21 cellular contexts compared by ENCODE assay signal in the genomic region with DNA sequence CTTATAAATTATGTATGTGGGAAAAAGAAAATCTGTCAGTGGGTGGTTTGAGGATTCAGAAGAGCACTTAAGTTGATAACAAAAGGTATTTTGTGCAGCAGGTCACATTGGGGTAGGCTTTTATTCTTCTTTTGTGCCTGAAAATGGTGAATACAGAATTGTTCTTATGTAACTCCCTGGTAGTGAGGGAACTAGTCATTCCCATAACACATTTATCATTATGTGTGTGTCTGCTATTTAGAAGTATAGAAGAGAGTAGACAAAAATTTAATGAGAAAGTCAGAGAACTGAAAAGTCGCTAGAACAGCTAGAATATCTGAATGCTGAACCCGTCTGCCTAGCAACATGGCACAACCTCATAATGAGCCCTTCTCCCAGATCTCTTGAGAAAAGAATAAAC.
A peak's percentile ranks its signal among the peaks of the same experiment; 100 is the strongest.
DNase-seq lines count a peak whose midpoint lies in the region; ATAC-seq and TF ChIP-seq lines count a peak whose summit lies in the region.
"Had no signal": no experiment of that assay in that cellular context is flagged by ENCODE, and none has a peak within 500 bp of the region (broad histone marks: within the 10 kb centered on the region; RNA-seq: fewer than 3 reads in every experiment).

No MANE protein-coding gene starts in this region.

- H3K4me3 ChIP-seq in neuronal stem cell (ENCODE audit: low read length in 2 of 2): no peak overlapping the region
- no peak overlapping the region for H3K4me3 ChIP-seq in OCI-LY7 (ENCODE audit: low read depth, low read length, poor library complexity, severe bottlenecking)
- H3K4me3 ChIP-seq: BLaER1 treated with 17β-estradiol and CSF1 and Interleukin-3, amounts not matched to agents 10 nM and 100 nM; GM23338; HAP-1; SK-N-MC had no signal

- H3K79me1 ChIP-seq in neuronal stem cell (ENCODE audit: low read depth, low read length): no peaks in the 10 kb centered on the region

- no peaks in the 10 kb centered on the region for H4K20me1 ChIP-seq in OCI-LY7 (ENCODE audit: insufficient read depth, low read length)
- H4K20me1 ChIP-seq: BLaER1 treated with 17β-estradiol and CSF1 and Interleukin-3, amounts not matched to agents 10 nM and 100 nM had no signal

- no peak for TF ChIP-seq CTCF in OCI-LY7 (conservative IDR thresholded peaks at IDR 0.05; ENCODE audit: low read length)

- BruUV-seq in OCI-LY7 (replicated peaks; lab: Mats Ljungman, UMichigan): no TSS peak

- no peak overlapping the region for H3K4ac ChIP-seq in neuronal stem cell (ENCODE audit: low read length)

- H3K9me3 ChIP-seq in neuronal stem cell (replicated peaks in 1 of 2; ENCODE audit: control insufficient read depth in 2 of 2, insufficient read depth in 1 of 2, low read depth in 1 of 2, low read length in 2 of 2) (peaks cover 0 to 12% of the 10 kb centered on the region in 2 donors), OCI-LY7 (ENCODE audit: low read length) (no peaks in the 10 kb centered on the region)
- H3K9me3 ChIP-seq: HAP-1 had no signal

- H2AK5ac ChIP-seq in neuronal stem cell (ENCODE audit: low read depth, low read length): no peak overlapping the region

- no peak overlapping the region for H3K9ac ChIP-seq in neuronal stem cell (ENCODE audit: low read depth, low read length, poor library complexity)
- H3K9ac ChIP-seq: BLaER1 treated with 17β-estradiol and CSF1 and Interleukin-3, amounts not matched to agents 10 nM and 100 nM had no signal

- DNase-seq in NCI-H1105 treated with DMSO at 0.1 percent for 48 hours (lab: John Stamatoyannopoulos, UW): peak; percentile 3
- DNase-seq in NCI-H1105 (lab: John Stamatoyannopoulos, UW): no peak
- peak; percentile 92 for DNase-seq in SK-MEL-5 (ENCODE audit: low read depth, low spot score)
- peak; percentile 63 for DNase-seq in medulla oblongata (ENCODE audit: extremely low spot score)
- peak; percentile 8 for DNase-seq in neuronal stem cell (ENCODE audit: low spot score)
- no peak for DNase-seq in OCI-LY7 (ENCODE audit: low spot score)
- no peak for DNase-seq in HuH-7.5 (ENCODE audit: low spot score)
- DNase-seq: 8988T; CD4-positive, alpha-beta memory T cell; DMS153; KG1; NCI-H1694; NCI-H2081; NCI-H510A treated with DMSO at 0.1 percent for 48 hours; NCI-H82; Right ventricle myocardium superior had no signal

- H3K4me1 ChIP-seq in neuronal stem cell (ENCODE audit: control insufficient read depth in 2 of 2, insufficient read depth in 1 of 2, low read depth in 1 of 2, low read length in 2 of 2): peaks cover 3 to 28% of the 10 kb centered on the region in 2 donors
- no peaks in the 10 kb centered on the region for H3K4me1 ChIP-seq in OCI-LY7 (ENCODE audit: insufficient read depth, low read length, poor library complexity, severe bottlenecking)
- H3K4me1 ChIP-seq: HAP-1 had no signal

- H3K36me3 ChIP-seq in neuronal stem cell (replicated peaks in 1 of 2; ENCODE audit: control insufficient read depth in 2 of 2, insufficient read depth in 2 of 2, low read length in 2 of 2) (no peaks in the 10 kb centered on the region), OCI-LY7 (ENCODE audit: insufficient read depth, low read length) (no peaks in the 10 kb centered on the region)
- H3K36me3 ChIP-seq: BLaER1 treated with 17β-estradiol and CSF1 and Interleukin-3, amounts not matched to agents 10 nM and 100 nM; HAP-1 had no signal

- no peak overlapping the region for H4K8ac ChIP-seq in neuronal stem cell (ENCODE audit: low read depth, low read length)

- no peak overlapping the region for H3K4me2 ChIP-seq in neuronal stem cell (ENCODE audit: insufficient read depth, low read length, poor library complexity, severe bottlenecking)
- H3K4me2 ChIP-seq in OCI-LY7 (ENCODE audit: low read length): no peak overlapping the region
- H3K4me2 ChIP-seq: BLaER1 treated with 17β-estradiol and CSF1 and Interleukin-3, amounts not matched to agents 10 nM and 100 nM; GM23338 had no signal

- peak overlapping the region; percentile 14 for H3K27ac ChIP-seq in neuronal stem cell (replicated peaks; ENCODE audit: low read length)
- H3K27ac ChIP-seq in OCI-LY7 (ENCODE audit: low read depth, low read length, poor library complexity, severe bottlenecking): no peak overlapping the region
- H3K27ac ChIP-seq: BLaER1 treated with 17β-estradiol and CSF1 and Interleukin-3, amounts not matched to agents 10 nM and 100 nM; SK-N-MC had no signal

- CTCF ChIA-PET in OCI-LY7 (lab: Charles Lee; ENCODE audit: unreplicated experiment): no interaction called here

- no peak overlapping the region for H2BK15ac ChIP-seq in neuronal stem cell (ENCODE audit: low read length)

- POLR2A ChIA-PET in OCI-LY7 (lab: Charles Lee): interaction anchor here (0.5 kb wide), 1 partner anchor 651 kb away, joined by 3 read pairs; no protein-coding TSS in a partner anchor

- intact Hi-C loops in OCI-LY7 (cut with micrococcal nuclease; ENCODE audit: unreplicated experiment): no loop called here

- in situ Hi-C loops in SK-MEL-5 (cut with HindIII; ENCODE audit: low pct_unique_long_range_greater_than_20kb, low sequenced_read_pairs): no loop called here

- no peak overlapping the region for H2BK12ac ChIP-seq in neuronal stem cell (ENCODE audit: low read length)

- no CpG with 5 or more reads among the region's 2 CpGs for WGBS in neuronal stem cell (ENCODE audit: extremely low coverage in 2 of 2, insufficient read length in 2 of 2, insufficient replicate concordance in 1 of 2), 2 donors

- H3K18ac ChIP-seq in neuronal stem cell (ENCODE audit: low read length): no peak overlapping the region

- no peak overlapping the region for H4K91ac ChIP-seq in neuronal stem cell (ENCODE audit: low read depth, low read length, poor library complexity)

- H3K27me3 ChIP-seq in neuronal stem cell (ENCODE audit: control insufficient read depth in 3 of 3, insufficient read depth in 3 of 3, low read depth in 1 of 3, low read length in 3 of 3): peaks cover 0 to 10% (median 0%) of the 10 kb centered on the region in 3 experiments
- H3K27me3 ChIP-seq: BLaER1 treated with 17β-estradiol and CSF1 and Interleukin-3, amounts not matched to agents 10 nM and 100 nM had no signal

- H3K14ac ChIP-seq in neuronal stem cell (ENCODE audit: low read length): no peak overlapping the region

- H3K23ac ChIP-seq in neuronal stem cell (ENCODE audit: low read depth, low read length, poor library complexity): no peak overlapping the region

- ATAC-seq in HG03280 (IDR thresholded peaks at IDR 0.05; ENCODE audit: unreplicated experiment): no peak
- ATAC-seq: GM23338 had no signal

- H3K9me2 ChIP-seq in OCI-LY7 (ENCODE audit: insufficient read depth, low read length): no peaks in the 10 kb centered on the region

- H2AFZ ChIP-seq in neuronal stem cell (ENCODE audit: low read length): no peak overlapping the region
- H2AFZ ChIP-seq in OCI-LY7 (ENCODE audit: low read length): no peak overlapping the region
- H2AFZ ChIP-seq: GM23338 had no signal

- H2BK5ac ChIP-seq in neuronal stem cell (ENCODE audit: low read length): no peak overlapping the region

- H2BK120ac ChIP-seq in neuronal stem cell (ENCODE audit: low read depth, low read length): no peak overlapping the region

- no peaks in the 10 kb centered on the region for H3K79me2 ChIP-seq in OCI-LY7 (ENCODE audit: insufficient read depth, low read depth, low read length)

Comparison
In these comparisons a context has a peak if more than half of its experiments do, and no peak if none do; other contexts are left out.
1. DNase-seq: peak in NCI-H1105 treated with DMSO at 0.1 percent for 48 hours (single experiment), SK-MEL-5 (single experiment), medulla oblongata (single experiment) and neuronal stem cell (single experiment); none in NCI-H1105 (single experiment), OCI-LY7 (single experiment) and HuH-7.5 (single experiment).